ENCODE assay signal across 1 cellular context in the genomic region with DNA sequence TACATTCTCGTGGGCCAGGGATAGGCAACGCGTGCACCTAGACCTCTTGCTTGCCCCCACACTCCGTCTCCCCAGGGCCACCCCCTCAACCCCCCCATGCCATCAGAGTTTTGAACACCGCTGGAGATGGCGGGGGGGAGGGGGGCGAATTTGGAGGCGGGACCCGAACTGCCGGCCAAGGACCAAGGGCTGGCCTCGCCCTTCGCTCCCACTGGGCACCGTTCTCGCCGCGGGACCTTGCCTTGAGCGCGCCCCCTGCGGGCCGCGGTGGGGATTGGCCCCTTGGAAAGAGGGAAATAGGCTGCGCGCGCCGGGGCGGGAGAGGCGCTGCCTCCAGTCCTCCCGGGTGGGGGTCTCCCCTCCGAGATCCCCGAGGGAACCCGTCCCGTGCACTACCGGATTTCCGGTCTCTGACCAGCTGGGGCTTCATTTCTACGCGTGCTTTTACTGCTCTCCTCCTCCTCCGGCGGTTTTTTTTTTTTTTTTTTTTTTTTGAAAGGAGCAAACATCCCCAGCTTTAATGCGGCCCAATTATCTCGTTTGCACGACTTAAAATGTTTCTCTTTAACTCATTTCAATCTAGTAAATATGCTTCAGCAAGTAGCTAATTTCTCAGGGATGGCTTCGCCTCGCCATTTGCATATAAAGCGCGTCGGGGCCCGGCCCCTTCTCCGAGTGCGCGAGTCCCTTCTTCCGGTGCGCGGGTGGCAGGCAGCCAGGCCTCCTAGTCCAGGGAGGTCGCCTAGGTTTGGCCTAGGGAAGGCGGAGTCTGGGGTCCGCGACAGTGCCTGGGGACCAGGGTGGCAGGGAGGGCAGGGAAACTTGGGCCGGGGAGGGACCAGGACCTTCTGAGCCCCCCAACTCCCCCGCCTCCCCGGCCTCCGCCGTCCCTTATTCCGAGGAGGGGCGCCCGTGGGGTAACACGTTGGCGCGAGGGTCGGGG.
TF ChIP-seq lines count a peak whose summit lies in the region.

No MANE protein-coding gene starts in this region.

TF ChIP-seq in K562, 482 proteins besides CTCF, POLR2A, EP300 and RAD21 (continued from another document and continues in another):
- TF ChIP-seq, protein P1, sequence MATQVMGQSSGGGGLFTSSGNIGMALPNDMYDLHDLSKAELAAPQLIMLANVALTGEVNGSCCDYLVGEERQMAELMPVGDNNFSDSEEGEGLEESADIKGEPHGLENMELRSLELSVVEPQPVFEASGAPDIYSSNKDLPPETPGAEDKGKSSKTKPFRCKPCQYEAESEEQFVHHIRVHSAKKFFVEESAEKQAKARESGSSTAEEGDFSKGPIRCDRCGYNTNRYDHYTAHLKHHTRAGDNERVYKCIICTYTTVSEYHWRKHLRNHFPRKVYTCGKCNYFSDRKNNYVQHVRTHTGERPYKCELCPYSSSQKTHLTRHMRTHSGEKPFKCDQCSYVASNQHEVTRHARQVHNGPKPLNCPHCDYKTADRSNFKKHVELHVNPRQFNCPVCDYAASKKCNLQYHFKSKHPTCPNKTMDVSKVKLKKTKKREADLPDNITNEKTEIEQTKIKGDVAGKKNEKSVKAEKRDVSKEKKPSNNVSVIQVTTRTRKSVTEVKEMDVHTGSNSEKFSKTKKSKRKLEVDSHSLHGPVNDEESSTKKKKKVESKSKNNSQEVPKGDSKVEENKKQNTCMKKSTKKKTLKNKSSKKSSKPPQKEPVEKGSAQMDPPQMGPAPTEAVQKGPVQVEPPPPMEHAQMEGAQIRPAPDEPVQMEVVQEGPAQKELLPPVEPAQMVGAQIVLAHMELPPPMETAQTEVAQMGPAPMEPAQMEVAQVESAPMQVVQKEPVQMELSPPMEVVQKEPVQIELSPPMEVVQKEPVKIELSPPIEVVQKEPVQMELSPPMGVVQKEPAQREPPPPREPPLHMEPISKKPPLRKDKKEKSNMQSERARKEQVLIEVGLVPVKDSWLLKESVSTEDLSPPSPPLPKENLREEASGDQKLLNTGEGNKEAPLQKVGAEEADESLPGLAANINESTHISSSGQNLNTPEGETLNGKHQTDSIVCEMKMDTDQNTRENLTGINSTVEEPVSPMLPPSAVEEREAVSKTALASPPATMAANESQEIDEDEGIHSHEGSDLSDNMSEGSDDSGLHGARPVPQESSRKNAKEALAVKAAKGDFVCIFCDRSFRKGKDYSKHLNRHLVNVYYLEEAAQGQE (CRISPR knock-in tag; IDR thresholded peaks at IDR 0.05; ENCODE audit: low read depth), result no peak
- TF ChIP-seq PHF8 (IDR thresholded peaks at IDR 0.05; ENCODE audit: borderline replicate concordance, low read length) (no peak), MTA3 (IDR thresholded peaks at IDR 0.05; ENCODE audit: borderline replicate concordance) (no peak), ZNF668 (CRISPR knock-in tag; IDR thresholded peaks at IDR 0.05) (no peak), MIER1 (IDR thresholded peaks at IDR 0.05; ENCODE audit: low read depth) (no peak), RB1 (IDR thresholded peaks at IDR 0.05; ENCODE audit: low read depth) (peak; percentile 54), ZNF263 (CRISPR knock-in tag; IDR thresholded peaks at IDR 0.05; ENCODE audit: borderline replicate concordance) (no peak), POLR2AphosphoS5 (IDR thresholded peaks at IDR 0.05; ENCODE audit: control insufficient read depth, insufficient read depth, low read depth, low read length) (no peak), ZFP36 (IDR thresholded peaks at IDR 0.05; ENCODE audit: low read depth, low read length, partially characterized antibody) (peak; percentile 53), LARP7 (IDR thresholded peaks at IDR 0.05) (no peak), ZNF444 (CRISPR knock-in tag; IDR thresholded peaks at IDR 0.05) (no peak), SIRT6 (IDR thresholded peaks at IDR 0.05; ENCODE audit: low read depth, low read length) (no peak), MAZ (CRISPR knock-in tag; conservative IDR thresholded peaks at IDR 0.05 in 1 of 2, IDR thresholded peaks at IDR 0.05 in 1 of 2) (peak in 1 of 2 experiments; percentile 34; a peak in 1 of 4 replicates), ARID2 (IDR thresholded peaks at IDR 0.05) (no peak), PCBP1 (IDR thresholded peaks at IDR 0.05; ENCODE audit: low read depth, low read length, poor library complexity, severe bottlenecking) (no peak), ZNF384 (IDR thresholded peaks at IDR 0.05; ENCODE audit: low read depth, low read length) (0 out of 2 replicates have a peak, but pooled peaks have one; percentile 66), U2AF2 (optimal IDR thresholded peaks at IDR 0.05; ENCODE audit: low read depth, low read length) (no peak), TAF15 (IDR thresholded peaks at IDR 0.05; ENCODE audit: low read depth, low read length) (no peak), ZBTB7A (IDR thresholded peaks at IDR 0.05; ENCODE audit: borderline replicate concordance, control insufficient read depth, low read depth, low read length) (peak; percentile 54; the same call in 1 of the 2 replicates), ZNF224 (CRISPR knock-in tag; IDR thresholded peaks at IDR 0.05) (no peak), RBFOX2 (IDR thresholded peaks at IDR 0.05; ENCODE audit: low read depth, low read length) (0 out of 2 replicates have a peak, but pooled peaks have one; percentile 28), NR4A1 (CRISPR knock-in tag; IDR thresholded peaks at IDR 0.05) (no peak), NR4A1 (tag; IDR thresholded peaks at IDR 0.05) (no peak), ZKSCAN3 (CRISPR knock-in tag; IDR thresholded peaks at IDR 0.05) (no peak), NCOA1 (IDR thresholded peaks at IDR 0.05; ENCODE audit: low read depth) (no peak)
- TF ChIP-seq, protein P2, sequence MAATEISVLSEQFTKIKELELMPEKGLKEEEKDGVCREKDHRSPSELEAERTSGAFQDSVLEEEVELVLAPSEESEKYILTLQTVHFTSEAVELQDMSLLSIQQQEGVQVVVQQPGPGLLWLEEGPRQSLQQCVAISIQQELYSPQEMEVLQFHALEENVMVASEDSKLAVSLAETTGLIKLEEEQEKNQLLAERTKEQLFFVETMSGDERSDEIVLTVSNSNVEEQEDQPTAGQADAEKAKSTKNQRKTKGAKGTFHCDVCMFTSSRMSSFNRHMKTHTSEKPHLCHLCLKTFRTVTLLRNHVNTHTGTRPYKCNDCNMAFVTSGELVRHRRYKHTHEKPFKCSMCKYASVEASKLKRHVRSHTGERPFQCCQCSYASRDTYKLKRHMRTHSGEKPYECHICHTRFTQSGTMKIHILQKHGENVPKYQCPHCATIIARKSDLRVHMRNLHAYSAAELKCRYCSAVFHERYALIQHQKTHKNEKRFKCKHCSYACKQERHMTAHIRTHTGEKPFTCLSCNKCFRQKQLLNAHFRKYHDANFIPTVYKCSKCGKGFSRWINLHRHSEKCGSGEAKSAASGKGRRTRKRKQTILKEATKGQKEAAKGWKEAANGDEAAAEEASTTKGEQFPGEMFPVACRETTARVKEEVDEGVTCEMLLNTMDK (IDR thresholded peaks at IDR 0.05; ENCODE audit: borderline replicate concordance, insufficient read depth, low read depth, low read length, poor library complexity, severe bottlenecking), result peak; percentile 34
- TF ChIP-seq, protein P3, sequence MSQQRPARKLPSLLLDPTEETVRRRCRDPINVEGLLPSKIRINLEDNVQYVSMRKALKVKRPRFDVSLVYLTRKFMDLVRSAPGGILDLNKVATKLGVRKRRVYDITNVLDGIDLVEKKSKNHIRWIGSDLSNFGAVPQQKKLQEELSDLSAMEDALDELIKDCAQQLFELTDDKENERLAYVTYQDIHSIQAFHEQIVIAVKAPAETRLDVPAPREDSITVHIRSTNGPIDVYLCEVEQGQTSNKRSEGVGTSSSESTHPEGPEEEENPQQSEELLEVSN (IDR thresholded peaks at IDR 0.05; ENCODE audit: borderline replicate concordance in 1 of 2, extremely low read depth in 1 of 2, insufficient read depth in 1 of 2, insufficient read length in 1 of 2, low read depth in 1 of 2, low read length in 1 of 2, poor library complexity in 1 of 2, severe bottlenecking in 1 of 2), result peak in 1 of 2 experiments; percentile 71
- TF ChIP-seq, protein P4, sequence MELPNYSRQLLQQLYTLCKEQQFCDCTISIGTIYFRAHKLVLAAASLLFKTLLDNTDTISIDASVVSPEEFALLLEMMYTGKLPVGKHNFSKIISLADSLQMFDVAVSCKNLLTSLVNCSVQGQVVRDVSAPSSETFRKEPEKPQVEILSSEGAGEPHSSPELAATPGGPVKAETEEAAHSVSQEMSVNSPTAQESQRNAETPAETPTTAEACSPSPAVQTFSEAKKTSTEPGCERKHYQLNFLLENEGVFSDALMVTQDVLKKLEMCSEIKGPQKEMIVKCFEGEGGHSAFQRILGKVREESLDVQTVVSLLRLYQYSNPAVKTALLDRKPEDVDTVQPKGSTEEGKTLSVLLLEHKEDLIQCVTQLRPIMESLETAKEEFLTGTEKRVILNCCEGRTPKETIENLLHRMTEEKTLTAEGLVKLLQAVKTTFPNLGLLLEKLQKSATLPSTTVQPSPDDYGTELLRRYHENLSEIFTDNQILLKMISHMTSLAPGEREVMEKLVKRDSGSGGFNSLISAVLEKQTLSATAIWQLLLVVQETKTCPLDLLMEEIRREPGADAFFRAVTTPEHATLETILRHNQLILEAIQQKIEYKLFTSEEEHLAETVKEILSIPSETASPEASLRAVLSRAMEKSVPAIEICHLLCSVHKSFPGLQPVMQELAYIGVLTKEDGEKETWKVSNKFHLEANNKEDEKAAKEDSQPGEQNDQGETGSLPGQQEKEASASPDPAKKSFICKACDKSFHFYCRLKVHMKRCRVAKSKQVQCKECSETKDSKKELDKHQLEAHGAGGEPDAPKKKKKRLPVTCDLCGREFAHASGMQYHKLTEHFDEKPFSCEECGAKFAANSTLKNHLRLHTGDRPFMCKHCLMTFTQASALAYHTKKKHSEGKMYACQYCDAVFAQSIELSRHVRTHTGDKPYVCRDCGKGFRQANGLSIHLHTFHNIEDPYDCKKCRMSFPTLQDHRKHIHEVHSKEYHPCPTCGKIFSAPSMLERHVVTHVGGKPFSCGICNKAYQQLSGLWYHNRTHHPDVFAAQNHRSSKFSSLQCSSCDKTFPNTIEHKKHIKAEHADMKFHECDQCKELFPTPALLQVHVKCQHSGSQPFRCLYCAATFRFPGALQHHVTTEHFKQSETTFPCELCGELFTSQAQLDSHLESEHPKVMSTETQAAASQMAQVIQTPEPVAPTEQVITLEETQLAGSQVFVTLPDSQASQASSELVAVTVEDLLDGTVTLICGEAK (IDR thresholded peaks at IDR 0.05), result peak; percentile 53
- TF ChIP-seq, protein P4 (CRISPR knock-in tag; IDR thresholded peaks at IDR 0.05), result no peak
